ENCODE assay signal across 18 cellular contexts in genomic region chr3:127263586-127264231, GRCh38. TPM values are rescaled to one million over a fixed set of nuclear protein-coding genes. Genes with fewer than 3 reads are reported as not detected.
A peak's percentile ranks its signal among the peaks of the same experiment; 100 is the strongest.
DNase-seq lines count a peak whose midpoint lies in the region; ATAC-seq lines count a peak whose summit lies in the region.
"Had no signal": no experiment of that assay in that cellular context is flagged by ENCODE, and none has a peak within 500 bp of the region (broad histone marks: within the 10 kb centered on the region; RNA-seq: fewer than 3 reads in every experiment).

No MANE protein-coding gene starts in this region.

- peak; percentile 60 for DNase-seq in Ammon's horn (ENCODE audit: low spot score)
- peak; percentile 2 for DNase-seq in EH (ENCODE audit: low read depth)
- peak in 40 of 58 donors; percentile 4 to 74 (median 26) for DNase-seq in anterior cingulate cortex (lab: John Stamatoyannopoulos, UW)
- DNase-seq in midbrain (lab: John Stamatoyannopoulos, UW), result peak; percentile 21
- DNase-seq in left lobe of liver (ENCODE audit: low spot score), result no peak
- DNase-seq in GDM1 (lab: John Stamatoyannopoulos, UW), result no peak
- no peak for DNase-seq in foreskin melanocyte
- DNase-seq: CD4-positive, alpha-beta T cell; KBM-7; NCI-H1105; NCI-H1930; NCI-H2171 treated with DMSO at 0.1 percent for 48 hours; NCI-H510A treated with DMSO at 0.1 percent for 48 hours; NCI-H82; Peyer's patch had no signal

- no peak for ATAC-seq in left lobe of liver
- ATAC-seq: Right ventricle myocardium inferior had no signal

RNA-seq across cellular contexts. Expression of gene PRR20G, which starts 24.1 kb away (rescaled TPM):
- not detected for total RNA-seq in left lobe of liver
- total RNA-seq: B cell; CD4-positive, alpha-beta T cell; H7; Peyer's patch; Right ventricle myocardium inferior had no signal

Comparison
In these comparisons a context has a peak if more than half of its experiments do, and no peak if none do; other contexts are left out.
1. DNase-seq: peak in Ammon's horn (single experiment), EH (single experiment), anterior cingulate cortex (40 of 58) and midbrain (single experiment); none in left lobe of liver (single experiment), GDM1 (single experiment) and foreskin melanocyte (single experiment).